Comparison of ENCODE assay signal across 1 cellular context in genomic region chr2:183124222-183124956, GRCh38.
TF ChIP-seq lines count a peak whose summit lies in the region.

A gene with protein sequence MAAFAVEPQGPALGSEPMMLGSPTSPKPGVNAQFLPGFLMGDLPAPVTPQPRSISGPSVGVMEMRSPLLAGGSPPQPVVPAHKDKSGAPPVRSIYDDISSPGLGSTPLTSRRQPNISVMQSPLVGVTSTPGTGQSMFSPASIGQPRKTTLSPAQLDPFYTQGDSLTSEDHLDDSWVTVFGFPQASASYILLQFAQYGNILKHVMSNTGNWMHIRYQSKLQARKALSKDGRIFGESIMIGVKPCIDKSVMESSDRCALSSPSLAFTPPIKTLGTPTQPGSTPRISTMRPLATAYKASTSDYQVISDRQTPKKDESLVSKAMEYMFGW (plus strand): TSS chr2:183124443. CDS start chr2:183124458, 15 bp downstream.

TF ChIP-seq in HepG2, 621 proteins besides CTCF, POLR2A, EP300 and RAD21 (continued from another document and continues in another):
- TF ChIP-seq, protein P1, sequence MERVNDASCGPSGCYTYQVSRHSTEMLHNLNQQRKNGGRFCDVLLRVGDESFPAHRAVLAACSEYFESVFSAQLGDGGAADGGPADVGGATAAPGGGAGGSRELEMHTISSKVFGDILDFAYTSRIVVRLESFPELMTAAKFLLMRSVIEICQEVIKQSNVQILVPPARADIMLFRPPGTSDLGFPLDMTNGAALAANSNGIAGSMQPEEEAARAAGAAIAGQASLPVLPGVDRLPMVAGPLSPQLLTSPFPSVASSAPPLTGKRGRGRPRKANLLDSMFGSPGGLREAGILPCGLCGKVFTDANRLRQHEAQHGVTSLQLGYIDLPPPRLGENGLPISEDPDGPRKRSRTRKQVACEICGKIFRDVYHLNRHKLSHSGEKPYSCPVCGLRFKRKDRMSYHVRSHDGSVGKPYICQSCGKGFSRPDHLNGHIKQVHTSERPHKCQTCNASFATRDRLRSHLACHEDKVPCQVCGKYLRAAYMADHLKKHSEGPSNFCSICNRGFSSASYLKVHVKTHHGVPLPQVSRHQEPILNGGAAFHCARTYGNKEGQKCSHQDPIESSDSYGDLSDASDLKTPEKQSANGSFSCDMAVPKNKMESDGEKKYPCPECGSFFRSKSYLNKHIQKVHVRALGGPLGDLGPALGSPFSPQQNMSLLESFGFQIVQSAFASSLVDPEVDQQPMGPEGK (CRISPR knock-in tag; IDR thresholded peaks at IDR 0.05) = peak; percentile 77
- TF ChIP-seq, protein P2, sequence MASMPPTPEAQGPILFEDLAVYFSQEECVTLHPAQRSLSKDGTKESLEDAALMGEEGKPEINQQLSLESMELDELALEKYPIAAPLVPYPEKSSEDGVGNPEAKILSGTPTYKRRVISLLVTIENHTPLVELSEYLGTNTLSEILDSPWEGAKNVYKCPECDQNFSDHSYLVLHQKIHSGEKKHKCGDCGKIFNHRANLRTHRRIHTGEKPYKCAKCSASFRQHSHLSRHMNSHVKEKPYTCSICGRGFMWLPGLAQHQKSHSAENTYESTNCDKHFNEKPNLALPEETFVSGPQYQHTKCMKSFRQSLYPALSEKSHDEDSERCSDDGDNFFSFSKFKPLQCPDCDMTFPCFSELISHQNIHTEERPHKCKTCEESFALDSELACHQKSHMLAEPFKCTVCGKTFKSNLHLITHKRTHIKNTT (CRISPR knock-in tag; IDR thresholded peaks at IDR 0.05) = no peak
- TF ChIP-seq SMARCC2 (IDR thresholded peaks at IDR 0.05) = no peak
- TF ChIP-seq, protein P3, sequence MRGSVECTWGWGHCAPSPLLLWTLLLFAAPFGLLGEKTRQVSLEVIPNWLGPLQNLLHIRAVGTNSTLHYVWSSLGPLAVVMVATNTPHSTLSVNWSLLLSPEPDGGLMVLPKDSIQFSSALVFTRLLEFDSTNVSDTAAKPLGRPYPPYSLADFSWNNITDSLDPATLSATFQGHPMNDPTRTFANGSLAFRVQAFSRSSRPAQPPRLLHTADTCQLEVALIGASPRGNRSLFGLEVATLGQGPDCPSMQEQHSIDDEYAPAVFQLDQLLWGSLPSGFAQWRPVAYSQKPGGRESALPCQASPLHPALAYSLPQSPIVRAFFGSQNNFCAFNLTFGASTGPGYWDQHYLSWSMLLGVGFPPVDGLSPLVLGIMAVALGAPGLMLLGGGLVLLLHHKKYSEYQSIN (CRISPR knock-in tag; IDR thresholded peaks at IDR 0.05; ENCODE audit: borderline replicate concordance) = no peak
- no peak for TF ChIP-seq ZNF17 (CRISPR knock-in tag; IDR thresholded peaks at IDR 0.05)
- peak; percentile 54; the same call in 1 of the 2 replicates for TF ChIP-seq ATF2 (CRISPR knock-in tag; IDR thresholded peaks at IDR 0.05)
- TF ChIP-seq AGO2 (optimal IDR thresholded peaks at IDR 0.05; ENCODE audit: low read depth, low read length) = peak; percentile 64
- TF ChIP-seq, protein P4, sequence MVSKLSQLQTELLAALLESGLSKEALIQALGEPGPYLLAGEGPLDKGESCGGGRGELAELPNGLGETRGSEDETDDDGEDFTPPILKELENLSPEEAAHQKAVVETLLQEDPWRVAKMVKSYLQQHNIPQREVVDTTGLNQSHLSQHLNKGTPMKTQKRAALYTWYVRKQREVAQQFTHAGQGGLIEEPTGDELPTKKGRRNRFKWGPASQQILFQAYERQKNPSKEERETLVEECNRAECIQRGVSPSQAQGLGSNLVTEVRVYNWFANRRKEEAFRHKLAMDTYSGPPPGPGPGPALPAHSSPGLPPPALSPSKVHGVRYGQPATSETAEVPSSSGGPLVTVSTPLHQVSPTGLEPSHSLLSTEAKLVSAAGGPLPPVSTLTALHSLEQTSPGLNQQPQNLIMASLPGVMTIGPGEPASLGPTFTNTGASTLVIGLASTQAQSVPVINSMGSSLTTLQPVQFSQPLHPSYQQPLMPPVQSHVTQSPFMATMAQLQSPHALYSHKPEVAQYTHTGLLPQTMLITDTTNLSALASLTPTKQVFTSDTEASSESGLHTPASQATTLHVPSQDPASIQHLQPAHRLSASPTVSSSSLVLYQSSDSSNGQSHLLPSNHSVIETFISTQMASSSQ (IDR thresholded peaks at IDR 0.05; ENCODE audit: low read depth) = 0 out of 2 replicates have a peak, but pooled peaks have one; percentile 28
- TF ChIP-seq, protein P4 (CRISPR knock-in tag; IDR thresholded peaks at IDR 0.05; ENCODE audit: borderline replicate concordance) = peak; percentile 60; the same call in 1 of the 2 replicates
- peak; percentile 78; the same call in 1 of the 2 replicates for TF ChIP-seq KDM5B (CRISPR knock-in tag; IDR thresholded peaks at IDR 0.05; ENCODE audit: borderline replicate concordance)
- TF ChIP-seq ZNF512 (CRISPR knock-in tag; IDR thresholded peaks at IDR 0.05) = no peak; the same call in 1 of the 2 replicates
- TF ChIP-seq ZKSCAN1 (IDR thresholded peaks at IDR 0.05; ENCODE audit: low read length) = peak; percentile 10; the same call in 1 of the 2 replicates
- no peak for TF ChIP-seq NFIB (CRISPR knock-in tag; IDR thresholded peaks at IDR 0.05; ENCODE audit: borderline replicate concordance)
- peak; percentile 87 for TF ChIP-seq ASH2L (IDR thresholded peaks at IDR 0.05; ENCODE audit: insufficient read length, low read depth, low read length)
- no peak for TF ChIP-seq HOXD1 (CRISPR knock-in tag; IDR thresholded peaks at IDR 0.05)
- TF ChIP-seq ATF7 (IDR thresholded peaks at IDR 0.05) = peak; percentile 13; the same call in 1 of the 2 replicates
- no peak; the same call in 1 of the 2 replicates for TF ChIP-seq ATF7 (CRISPR knock-in tag; IDR thresholded peaks at IDR 0.05)
- TF ChIP-seq ZNF18 (CRISPR knock-in tag; IDR thresholded peaks at IDR 0.05; ENCODE audit: insufficient replicate concordance) = peak; percentile 20
- TF ChIP-seq, protein P5, sequence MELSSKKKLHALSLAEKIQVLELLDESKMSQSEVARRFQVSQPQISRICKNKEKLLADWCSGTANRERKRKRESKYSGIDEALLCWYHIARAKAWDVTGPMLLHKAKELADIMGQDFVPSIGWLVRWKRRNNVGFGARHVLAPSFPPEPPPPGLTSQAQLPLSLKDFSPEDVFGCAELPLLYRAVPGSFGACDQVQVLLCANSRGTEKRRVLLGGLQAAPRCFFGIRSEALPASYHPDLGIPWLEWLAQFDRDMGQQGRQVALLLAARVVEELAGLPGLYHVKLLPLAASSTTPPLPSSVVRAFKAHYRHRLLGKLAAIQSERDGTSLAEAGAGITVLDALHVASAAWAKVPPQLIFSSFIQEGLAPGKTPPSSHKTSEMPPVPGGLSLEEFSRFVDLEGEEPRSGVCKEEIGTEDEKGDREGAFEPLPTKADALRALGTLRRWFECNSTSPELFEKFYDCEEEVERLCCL (CRISPR knock-in tag; IDR thresholded peaks at IDR 0.05; ENCODE audit: borderline replicate concordance) = peak; percentile 70; the same call in 1 of the 2 replicates
- no peak for TF ChIP-seq ZNF737 (CRISPR knock-in tag; IDR thresholded peaks at IDR 0.05; ENCODE audit: borderline replicate concordance)
- TF ChIP-seq CCDC6 (CRISPR knock-in tag; IDR thresholded peaks at IDR 0.05) = peak; percentile 96
- TF ChIP-seq FOXO1 (CRISPR knock-in tag; IDR thresholded peaks at IDR 0.05) = peak; percentile 39
- peak; percentile 53 for TF ChIP-seq ATF7-NPFF (CRISPR knock-in tag; IDR thresholded peaks at IDR 0.05; ENCODE audit: low read depth)
- TF ChIP-seq, protein P6, sequence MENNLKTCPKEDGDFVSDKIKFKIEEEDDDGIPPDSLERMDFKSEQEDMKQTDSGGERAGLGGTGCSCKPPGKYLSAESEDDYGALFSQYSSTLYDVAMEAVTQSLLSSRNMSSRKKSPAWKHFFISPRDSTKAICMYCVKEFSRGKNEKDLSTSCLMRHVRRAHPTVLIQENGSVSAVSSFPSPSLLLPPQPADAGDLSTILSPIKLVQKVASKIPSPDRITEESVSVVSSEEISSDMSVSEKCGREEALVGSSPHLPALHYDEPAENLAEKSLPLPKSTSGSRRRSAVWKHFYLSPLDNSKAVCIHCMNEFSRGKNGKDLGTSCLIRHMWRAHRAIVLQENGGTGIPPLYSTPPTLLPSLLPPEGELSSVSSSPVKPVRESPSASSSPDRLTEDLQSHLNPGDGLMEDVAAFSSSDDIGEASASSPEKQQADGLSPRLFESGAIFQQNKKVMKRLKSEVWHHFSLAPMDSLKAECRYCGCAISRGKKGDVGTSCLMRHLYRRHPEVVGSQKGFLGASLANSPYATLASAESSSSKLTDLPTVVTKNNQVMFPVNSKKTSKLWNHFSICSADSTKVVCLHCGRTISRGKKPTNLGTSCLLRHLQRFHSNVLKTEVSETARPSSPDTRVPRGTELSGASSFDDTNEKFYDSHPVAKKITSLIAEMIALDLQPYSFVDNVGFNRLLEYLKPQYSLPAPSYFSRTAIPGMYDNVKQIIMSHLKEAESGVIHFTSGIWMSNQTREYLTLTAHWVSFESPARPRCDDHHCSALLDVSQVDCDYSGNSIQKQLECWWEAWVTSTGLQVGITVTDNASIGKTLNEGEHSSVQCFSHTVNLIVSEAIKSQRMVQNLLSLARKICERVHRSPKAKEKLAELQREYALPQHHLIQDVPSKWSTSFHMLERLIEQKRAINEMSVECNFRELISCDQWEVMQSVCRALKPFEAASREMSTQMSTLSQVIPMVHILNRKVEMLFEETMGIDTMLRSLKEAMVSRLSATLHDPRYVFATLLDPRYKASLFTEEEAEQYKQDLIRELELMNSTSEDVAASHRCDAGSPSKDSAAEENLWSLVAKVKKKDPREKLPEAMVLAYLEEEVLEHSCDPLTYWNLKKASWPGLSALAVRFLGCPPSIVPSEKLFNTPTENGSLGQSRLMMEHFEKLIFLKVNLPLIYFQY (CRISPR knock-in tag; IDR thresholded peaks at IDR 0.05; ENCODE audit: borderline replicate concordance) = peak; percentile 84
- TF ChIP-seq ZNF83 (CRISPR knock-in tag; IDR thresholded peaks at IDR 0.05; ENCODE audit: borderline replicate concordance) = no peak
- peak; percentile 96 for TF ChIP-seq MXI1 (IDR thresholded peaks at IDR 0.05; ENCODE audit: borderline replicate concordance, low read depth, low read length)
- peak; percentile 46 for TF ChIP-seq U2AF1 (optimal IDR thresholded peaks at IDR 0.05; ENCODE audit: low read depth, low read length)
- TF ChIP-seq ZNF691 (CRISPR knock-in tag; IDR thresholded peaks at IDR 0.05; ENCODE audit: borderline replicate concordance, low read depth) = no peak; the same call in 1 of the 2 replicates
- no peak for TF ChIP-seq ZNF446 (CRISPR knock-in tag; IDR thresholded peaks at IDR 0.05)
- TF ChIP-seq RBFOX2 (IDR thresholded peaks at IDR 0.05; ENCODE audit: low read depth, low read length) = peak; percentile 62
- no peak for TF ChIP-seq MAFG (CRISPR knock-in tag; IDR thresholded peaks at IDR 0.05)
- peak; percentile 88 for TF ChIP-seq HNF1B (CRISPR knock-in tag; IDR thresholded peaks at IDR 0.05)
- TF ChIP-seq FOXA3 (CRISPR knock-in tag; IDR thresholded peaks at IDR 0.05) = peak; percentile 21; the same call in 1 of the 2 replicates
